In the genomic region with DNA sequence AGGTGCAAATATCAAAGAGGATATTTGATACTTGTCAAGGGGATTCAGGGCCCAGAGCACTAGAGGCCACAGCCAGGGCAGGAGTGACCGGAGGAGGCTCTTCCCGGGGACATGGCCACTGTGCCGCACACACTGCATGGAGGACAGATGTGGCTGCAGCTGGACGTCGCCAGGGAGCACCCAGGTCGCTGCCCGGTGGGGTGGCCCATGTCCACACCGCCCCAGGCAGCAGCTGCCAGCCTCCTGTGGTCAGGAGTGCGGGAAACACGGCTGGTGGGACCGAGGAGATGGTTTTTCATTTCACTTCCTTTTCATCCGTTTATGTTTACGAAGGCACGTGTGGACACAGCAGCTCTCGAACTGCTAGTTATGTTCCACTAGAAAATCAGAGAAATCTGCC, we compare ENCODE assay signal across 1 cellular context.
TF ChIP-seq lines count a peak whose summit lies in the region.

No MANE protein-coding gene starts in this region.

TF ChIP-seq in HepG2, 621 proteins besides CTCF, POLR2A, EP300 and RAD21:
- TF ChIP-seq ZFP36 (IDR thresholded peaks at IDR 0.05; ENCODE audit: borderline replicate concordance, low read depth, low read length, partially characterized antibody): no peak
- no peak for TF ChIP-seq ELF3 (CRISPR knock-in tag; IDR thresholded peaks at IDR 0.05)
- peak; percentile 23 for TF ChIP-seq AGO2 (optimal IDR thresholded peaks at IDR 0.05; ENCODE audit: low read depth, low read length)
- no peak for TF ChIP-seq SIX1 (CRISPR knock-in tag; IDR thresholded peaks at IDR 0.05; ENCODE audit: borderline replicate concordance)
- TF ChIP-seq NCOA1 (CRISPR knock-in tag; IDR thresholded peaks at IDR 0.05): no peak
- TF ChIP-seq, protein P1, sequence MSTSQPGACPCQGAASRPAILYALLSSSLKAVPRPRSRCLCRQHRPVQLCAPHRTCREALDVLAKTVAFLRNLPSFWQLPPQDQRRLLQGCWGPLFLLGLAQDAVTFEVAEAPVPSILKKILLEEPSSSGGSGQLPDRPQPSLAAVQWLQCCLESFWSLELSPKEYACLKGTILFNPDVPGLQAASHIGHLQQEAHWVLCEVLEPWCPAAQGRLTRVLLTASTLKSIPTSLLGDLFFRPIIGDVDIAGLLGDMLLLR (CRISPR knock-in tag; IDR thresholded peaks at IDR 0.05): no peak
